In the genomic region with DNA sequence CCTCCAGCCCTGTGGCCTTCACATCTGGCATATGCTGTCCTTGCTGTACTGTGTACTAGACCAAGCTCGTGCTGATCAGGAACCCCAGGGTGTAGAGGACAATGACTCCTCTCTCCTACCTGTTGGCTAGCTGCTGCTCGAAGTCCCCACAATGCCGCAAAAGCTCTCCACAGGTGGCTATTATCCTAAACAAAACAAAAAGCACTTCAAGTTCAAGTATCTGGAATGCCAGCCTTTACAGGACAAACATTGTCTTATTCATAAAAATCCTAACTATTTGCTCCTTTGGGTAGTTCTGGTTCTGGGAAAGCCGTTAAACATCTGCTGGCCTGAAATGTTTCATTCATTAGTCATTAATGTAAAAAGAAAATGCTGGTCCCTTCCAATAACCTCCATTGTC, we compare ENCODE assay signal across 16 cellular contexts. TPM values are rescaled to one million over a fixed set of nuclear protein-coding genes. Genes with fewer than 3 reads are reported as not detected.
A peak's percentile ranks its signal among the peaks of the same experiment; 100 is the strongest.
DNase-seq lines count a peak whose midpoint lies in the region; ATAC-seq and TF ChIP-seq lines count a peak whose summit lies in the region.
"Had no signal": no experiment of that assay in that cellular context is flagged by ENCODE, and none has a peak within 500 bp of the region (broad histone marks: within the 10 kb centered on the region; RNA-seq: fewer than 3 reads in every experiment).

No MANE protein-coding gene starts in this region.

- ATAC-seq in GM19023 (IDR thresholded peaks at IDR 0.05; ENCODE audit: unreplicated experiment) = no peak
- ATAC-seq in Right ventricle myocardium inferior = no peak
- ATAC-seq: activated CD8-positive, alpha-beta T cell treated with anti-CD3 and anti-CD28 coated beads, Interleukin-2, amount 10 ng/mL, durations not matched to agents 7 days and 5 days; esophagus mucosa; heart right ventricle had no signal

- H3K27me3 ChIP-seq in sigmoid colon = no peaks in the 10 kb centered on the region
- H3K27me3 ChIP-seq: heart right ventricle, MG63 had no signal

- TF ChIP-seq POLR2A in sigmoid colon (IDR thresholded peaks at IDR 0.05) = no peak

- 86 to 88% methylated on average over 4 of the region's 4 CpGs for WGBS in sigmoid colon, 2 donors

- intact Hi-C loops in sigmoid colon (cut with DNase I) (no loop called here), Right ventricle myocardium inferior (cut with DNase I) (no loop called here)

- peak overlapping the region in 3 of 4 donors; percentile 59 to 69 (median 60) for H3K27ac ChIP-seq in sigmoid colon
- H3K27ac ChIP-seq: 22Rv1, heart right ventricle had no signal

- peak; percentile 21 for DNase-seq in DMS79 treated with DMSO at 0.1 percent for 48 hours (lab: John Stamatoyannopoulos, UW)
- DNase-seq in DMS79 (lab: John Stamatoyannopoulos, UW) = no peak
- peak; percentile 22 for DNase-seq in M059J (ENCODE audit: low read depth)
- peak; percentile 26 for DNase-seq in choroid plexus epithelial cell (ENCODE audit: low read depth)
- no peak for DNase-seq in sigmoid colon
- no peak for DNase-seq in DMS 273 treated with DMSO at 0.1 percent for 48 hours (lab: John Stamatoyannopoulos, UW)
- DNase-seq in Right ventricle myocardium inferior (ENCODE audit: missing footprints) = no peak
- DNase-seq: activated CD8-positive, alpha-beta T cell treated with anti-CD3 and anti-CD28 coated beads, Interleukin-2, amount 10 ng/mL, durations not matched to agents 7 days and 5 days; amygdala; CD4-positive, alpha-beta T cell; heart right ventricle; MG63; NCI-H2227 treated with DMSO at 0.1 percent for 48 hours had no signal

- H3K9me3 ChIP-seq in sigmoid colon = no peaks in the 10 kb centered on the region
- H3K9me3 ChIP-seq: heart right ventricle, MG63 had no signal

- peaks cover 4 to 84% (median 16%) of the 10 kb centered on the region in 4 donors for H3K36me3 ChIP-seq in sigmoid colon

- H3K4me3 ChIP-seq in choroid plexus epithelial cell (ENCODE audit: low read depth, low read length) (no peak overlapping the region), sigmoid colon (no peak overlapping the region)
- H3K4me3 ChIP-seq: heart right ventricle, MG63 had no signal

- TF ChIP-seq EP300 in sigmoid colon (IDR thresholded peaks at IDR 0.05) = no peak

- TF ChIP-seq CTCF in choroid plexus epithelial cell (conservative IDR thresholded peaks at IDR 0.05; ENCODE audit: low read depth, low read length) (no peak), sigmoid colon (IDR thresholded peaks at IDR 0.05) (no peak)

- H3K4me1 ChIP-seq in sigmoid colon = peaks cover 0 to 20% (median 18%) of the 10 kb centered on the region in 4 donors

RNA-seq across cellular contexts. Expression of a gene that starts 42.8 kb away (rescaled TPM):
- total RNA-seq in M059J (2014; rRNA removed; shearing (Covaris generic)) = 20.6 and 30.5 TPM in 2 replicates
- total RNA-seq in sigmoid colon = 10 to 100 TPM; 12.0 to 25.5 (median 13.9) TPM
- polyA plus RNA-seq in sigmoid colon = 10 to 100 TPM; 17.4 to 26.0 (median 19.4) TPM
- 9.8 TPM for total RNA-seq in Right ventricle myocardium inferior

Comparison
In these comparisons a context has a peak if more than half of its experiments do, and no peak if none do; other contexts are left out.
1. DNase-seq: peak in DMS79 treated with DMSO at 0.1 percent for 48 hours (single experiment), M059J (single experiment) and choroid plexus epithelial cell (single experiment); none in DMS79 (single experiment), sigmoid colon (single experiment), DMS 273 treated with DMSO at 0.1 percent for 48 hours (single experiment) and Right ventricle myocardium inferior (single experiment).